In genomic region chr20:19583532-19584175, GRCh38 we compare ENCODE assay signal across 8 cellular contexts.
A peak's percentile ranks its signal among the peaks of the same experiment; 100 is the strongest.
DNase-seq lines count a peak whose midpoint lies in the region; ATAC-seq and TF ChIP-seq lines count a peak whose summit lies in the region.

No MANE protein-coding gene starts in this region.

- no peaks in the 10 kb centered on the region for H3K27me3 Mint-ChIP-seq in activated CD4-positive, alpha-beta memory T cell treated with anti-CD3 and anti-CD28 coated beads for 36 hours
- H3K27me3 Mint-ChIP-seq in nephron progenitor cell (ENCODE audit: low read depth, poor library complexity) = peaks cover 44% of the 10 kb centered on the region

- TF ChIP-seq CTCF in C4-2B (conservative IDR thresholded peaks at IDR 0.05) = peak; percentile 91
- peak; percentile 60 for TF ChIP-seq CTCF in fibroblast of pulmonary artery (IDR thresholded peaks at IDR 0.05; ENCODE audit: low read length, missing control alignments)
- peak; percentile 96 for TF ChIP-seq CTCF in nephron progenitor cell (IDR thresholded peaks at IDR 0.05)
- peak; percentile 87 for TF ChIP-seq CTCF in upper lobe of right lung (IDR thresholded peaks at IDR 0.05)

- no peak overlapping the region for H3K27ac Mint-ChIP-seq in activated CD4-positive, alpha-beta memory T cell treated with anti-CD3 and anti-CD28 coated beads for 36 hours
- H3K27ac Mint-ChIP-seq in nephron progenitor cell = no peak overlapping the region

- H3K4me3 ChIP-seq in fibroblast of pulmonary artery (replicated peaks; ENCODE audit: low read depth, low read length) (no peak overlapping the region), upper lobe of right lung (no peak overlapping the region)

- H3K36me3 Mint-ChIP-seq in activated CD4-positive, alpha-beta memory T cell treated with anti-CD3 and anti-CD28 coated beads for 36 hours = no peaks in the 10 kb centered on the region
- no peaks in the 10 kb centered on the region for H3K36me3 Mint-ChIP-seq in nephron progenitor cell (ENCODE audit: low read depth)

- H3K4me1 ChIP-seq in upper lobe of right lung = no peaks in the 10 kb centered on the region

- no peaks in the 10 kb centered on the region for H3K9me3 ChIP-seq in upper lobe of right lung

- H3K9me3 Mint-ChIP-seq in activated CD4-positive, alpha-beta memory T cell treated with anti-CD3 and anti-CD28 coated beads for 36 hours = no peaks in the 10 kb centered on the region
- no peaks in the 10 kb centered on the region for H3K9me3 Mint-ChIP-seq in nephron progenitor cell

- H3K27me3 ChIP-seq in upper lobe of right lung = no peaks in the 10 kb centered on the region

- H3K4me1 Mint-ChIP-seq in activated CD4-positive, alpha-beta memory T cell treated with anti-CD3 and anti-CD28 coated beads for 36 hours (ENCODE audit: low read depth) = no peaks in the 10 kb centered on the region
- peaks cover 34% of the 10 kb centered on the region for H3K4me1 Mint-ChIP-seq in nephron progenitor cell

- peak; percentile 97 for ATAC-seq in upper lobe of right lung

- no peak overlapping the region for H3K4me3 Mint-ChIP-seq in activated CD4-positive, alpha-beta memory T cell treated with anti-CD3 and anti-CD28 coated beads for 36 hours
- no peak overlapping the region for H3K4me3 Mint-ChIP-seq in nephron progenitor cell

- intact Hi-C loops in activated CD4-positive, alpha-beta memory T cell treated with anti-CD3 and anti-CD28 coated beads for 36 hours (cut with micrococcal nuclease) = loop anchor here (2.0 kb wide), 1 partner anchor 377 kb away; no protein-coding TSS in a partner anchor
- intact Hi-C loops in upper lobe of right lung (cut with DNase I) = loop anchor here (10.0 kb wide), 1 partner anchor 379 kb away; no protein-coding TSS in a partner anchor

- CTCF ChIA-PET in activated CD4-positive, alpha-beta memory T cell treated with anti-CD3 and anti-CD28 coated beads for 36 hours (lab: Charles Lee) = interaction anchor here (2.6 kb wide), 1 partner anchor 377 kb away, joined by 17 read pairs; no protein-coding TSS in a partner anchor

- DNase-seq in GM19240 (ENCODE audit: insufficient read length, low spot score) (peak; percentile 46), NCI-H1694 (lab: John Stamatoyannopoulos, UW) (peak; percentile 72), fibroblast of pulmonary artery (ENCODE audit: low read depth) (peak; percentile 40), nephron progenitor cell (peak; percentile 91), upper lobe of right lung (peak; percentile 87), cortex of kidney (lab: John Stamatoyannopoulos, UW) (no peak)
- DNase-seq in activated CD4-positive, alpha-beta memory T cell treated with anti-CD3 and anti-CD28 coated beads for 36 hours = peak; percentile 57

- POLR2A ChIA-PET in activated CD4-positive, alpha-beta memory T cell treated with anti-CD3 and anti-CD28 coated beads for 36 hours (lab: Charles Lee) = no interaction called here

- no peaks in the 10 kb centered on the region for H3K36me3 ChIP-seq in upper lobe of right lung

- H3K27ac ChIP-seq in C4-2B = no peak overlapping the region
- H3K27ac ChIP-seq in upper lobe of right lung = no peak overlapping the region
